In the genomic region with DNA sequence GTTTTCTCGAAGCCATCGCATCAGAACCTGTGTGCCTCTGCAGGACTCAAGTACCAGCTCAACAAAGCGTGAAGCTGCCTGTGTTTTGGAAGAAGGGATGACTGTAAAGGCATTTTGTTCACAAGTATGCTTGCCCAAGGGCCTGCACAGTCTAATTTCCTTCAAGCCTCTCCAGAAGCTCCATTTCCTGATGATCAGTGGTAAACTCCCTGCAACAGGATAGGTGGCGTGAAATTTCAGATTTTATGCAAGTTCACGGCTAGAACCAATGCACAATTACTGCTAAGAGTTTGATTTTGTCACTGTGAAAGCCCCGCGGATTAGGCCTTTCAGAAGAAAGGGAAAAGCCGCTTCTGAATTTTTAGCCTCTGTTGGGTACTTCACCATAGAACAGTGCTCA, we compare ENCODE assay signal across 35 cellular contexts.
"Had no signal": no experiment of that assay in that cellular context is flagged by ENCODE, and none has a peak within 500 bp of the region (broad histone marks: within the 10 kb centered on the region; RNA-seq: fewer than 3 reads in every experiment).

No MANE protein-coding gene starts in this region.

- H3K4me3 Mint-ChIP-seq: activated B cell treated with CpG ODN at 0.5 μM for 24 hours; activated CD4-positive, alpha-beta memory T cell treated with anti-CD3 and anti-CD28 coated beads for 36 hours; activated CD4-positive, alpha-beta T cell treated with anti-CD3 and anti-CD28 coated beads, Interleukin-2, amount 10 ng/mL, durations not matched to agents 24 days and 14 days; activated CD8-positive, alpha-beta T cell treated with anti-CD3 and anti-CD28 coated beads for 36 hours; activated naive CD4-positive, alpha-beta T cell treated with anti-CD3 and anti-CD28 coated beads for 36 hours; activated naive CD8-positive, alpha-beta T cell treated with anti-CD3 and anti-CD28 coated beads for 36 hours; activated T-cell treated with anti-CD3 and anti-CD28 coated beads, Interleukin-2, amount 50 U/mL, for 4 hours; activated T-cell treated with anti-CD3 and anti-CD28 coated beads, Interleukin-2, amount 50 U/mL, for 72 hours; activated T-helper 1 cell treated with anti-CD3 and anti-CD28 coated beads, Interleukin-12 subunit alpha, Interleukin-12 subunit beta, Interleukin-2, Interleukin-4 antibody, amounts not matched to agents 30 ng/mL and 10 ng/mL and 1 ng/mL, durations not matched to agents 14 hours and 24 hours and 36 hours; activated T-helper 17 cell treated with anti-CD3 and anti-CD28 coated beads, Interleukin-2, amount 50 U/mL, for 72 hours; T-helper 1 cell treated with Interleukin-12 subunit alpha and Interleukin-12 subunit beta and Interleukin-4 antibody, amounts not matched to agents 30 μg/mL and 1 μg/mL, for 36 hours; T-helper 2 cell treated with Interferon-gamma antibody and Interleukin-4, amounts not matched to agents 5 μg/mL and 100 μg/mL, for 36 hours had no signal

- ATAC-seq: activated CD8-positive, alpha-beta T cell treated with anti-CD3 and anti-CD28 coated beads for 36 hours; activated naive CD4-positive, alpha-beta T cell treated with anti-CD3 and anti-CD28 coated beads, Interleukin-2, amount 50 U/mL, for 72 hours; activated T-cell treated with anti-CD3 and anti-CD28 coated beads, Interleukin-2, amount 50 U/mL, for 4 hours; activated T-cell treated with anti-CD3 and anti-CD28 coated beads, Interleukin-2, amount 50 U/mL, for 72 hours; activated T-helper 17 cell treated with anti-CD3 and anti-CD28 coated beads, Interleukin-2, amount 50 U/mL, for 72 hours; body of pancreas had no signal

- H3K27ac Mint-ChIP-seq: activated B cell treated with CpG ODN at 0.5 μM for 24 hours; activated CD4-positive, alpha-beta memory T cell treated with anti-CD3 and anti-CD28 coated beads for 36 hours; activated CD4-positive, alpha-beta T cell treated with anti-CD3 and anti-CD28 coated beads, Interleukin-2, amount 10 ng/mL, durations not matched to agents 24 days and 14 days; activated CD8-positive, alpha-beta T cell treated with anti-CD3 and anti-CD28 coated beads for 36 hours; activated naive CD4-positive, alpha-beta T cell treated with anti-CD3 and anti-CD28 coated beads for 36 hours; activated naive CD4-positive, alpha-beta T cell treated with anti-CD3 and anti-CD28 coated beads, Interleukin-2, amount 50 U/mL, for 72 hours; activated naive CD8-positive, alpha-beta T cell treated with anti-CD3 and anti-CD28 coated beads for 36 hours; activated T-cell treated with anti-CD3 and anti-CD28 coated beads, Interleukin-2, amount 50 U/mL, for 72 hours; activated T-helper 1 cell treated with anti-CD3 and anti-CD28 coated beads, Interleukin-12 subunit alpha, Interleukin-12 subunit beta, Interleukin-2, Interleukin-4 antibody, amounts not matched to agents 30 ng/mL and 10 ng/mL and 1 ng/mL, durations not matched to agents 14 hours and 24 hours and 36 hours; activated T-helper 17 cell treated with anti-CD3 and anti-CD28 coated beads, Interleukin-2, amount 50 U/mL, for 72 hours; T-helper 1 cell treated with Interleukin-12 subunit alpha and Interleukin-12 subunit beta and Interleukin-4 antibody, amounts not matched to agents 30 μg/mL and 1 μg/mL, for 36 hours; T-helper 2 cell treated with Interferon-gamma antibody and Interleukin-4, amounts not matched to agents 5 μg/mL and 100 μg/mL, for 36 hours had no signal

- H3K9me3 ChIP-seq: adrenal gland, body of pancreas, breast epithelium had no signal

- H3K36me3 Mint-ChIP-seq: activated CD4-positive, alpha-beta memory T cell treated with anti-CD3 and anti-CD28 coated beads for 36 hours; activated naive CD4-positive, alpha-beta T cell treated with anti-CD3 and anti-CD28 coated beads, Interleukin-2, amount 50 U/mL, for 72 hours; activated naive CD8-positive, alpha-beta T cell treated with anti-CD3 and anti-CD28 coated beads for 36 hours had no signal

- H3K27me3 ChIP-seq: adrenal gland, body of pancreas, brain microvascular endothelial cell, breast epithelium had no signal

- DNase-seq: activated B cell treated with CpG ODN at 0.5 μM for 24 hours; activated CD4-positive, alpha-beta memory T cell treated with anti-CD3 and anti-CD28 coated beads for 36 hours; activated CD4-positive, alpha-beta T cell treated with anti-CD3 and anti-CD28 coated beads for 4 hours; activated CD4-positive, alpha-beta T cell treated with anti-CD3 and anti-CD28 coated beads, Interleukin-2, amount 50 U/mL, for 1 hour; activated CD4-positive, alpha-beta T cell treated with anti-CD3 and anti-CD28 coated beads, Interleukin-2, amount 50 U/mL, for 4 hours; activated CD4-positive, CD25-positive, alpha-beta regulatory T cell treated with anti-CD3 and anti-CD28 coated beads, Interleukin-2, amount 50 U/mL, for 72 hours; activated CD8-positive, alpha-beta memory T cell treated with anti-CD3 and anti-CD28 coated beads, Interleukin-2, amount 50 U/mL, for 4 hours; activated CD8-positive, alpha-beta T cell treated with anti-CD3 and anti-CD28 coated beads for 36 hours; activated effector memory CD4-positive, alpha-beta T cell treated with anti-CD3 and anti-CD28 coated beads, Interleukin-2, amount 50 U/mL, for 16 hours; activated gamma-delta T cell treated with Interleukin-2 at 50 U/mL for 16 hours; activated naive CD4-positive, alpha-beta T cell; activated naive CD4-positive, alpha-beta T cell treated with anti-CD3 and anti-CD28 coated beads for 36 hours; activated naive CD4-positive, alpha-beta T cell treated with anti-CD3 and anti-CD28 coated beads, Interleukin-2, amount 50 U/mL, for 16 hours; activated naive CD8-positive, alpha-beta T cell treated with anti-CD3 and anti-CD28 coated beads for 36 hours; activated T-cell treated with anti-CD3 and anti-CD28 coated beads for 4 hours; activated T-cell treated with anti-CD3 and anti-CD28 coated beads, Interleukin-2, amount 50 U/mL, for 1 hour; activated T-cell treated with anti-CD3 and anti-CD28 coated beads, Interleukin-2, amount 50 U/mL, for 4 hours; activated T-cell treated with anti-CD3 and anti-CD28 coated beads, Interleukin-2, amount 50 U/mL, for 72 hours; adrenal gland; amniotic stem cell; aorta; body of pancreas; brain microvascular endothelial cell; central memory CD4-positive, alpha-beta T cell; T-helper 1 cell; T-helper 2 cell; T-helper 9 cell had no signal

- H3K36me3 ChIP-seq: adrenal gland, brain microvascular endothelial cell, breast epithelium had no signal

- H3K4me1 ChIP-seq: adrenal gland, body of pancreas, breast epithelium had no signal

- H3K27me3 Mint-ChIP-seq: activated B cell treated with CpG ODN at 0.5 μM for 24 hours; activated naive CD8-positive, alpha-beta T cell treated with anti-CD3 and anti-CD28 coated beads for 36 hours had no signal

- H3K4me3 ChIP-seq: adrenal gland, body of pancreas, breast epithelium had no signal

- H3K9me3 Mint-ChIP-seq: activated B cell treated with CpG ODN at 0.5 μM for 24 hours; activated CD4-positive, alpha-beta memory T cell treated with anti-CD3 and anti-CD28 coated beads for 36 hours; activated CD4-positive, alpha-beta T cell treated with anti-CD3 and anti-CD28 coated beads, Interleukin-2, amount 10 ng/mL, durations not matched to agents 24 days and 14 days; activated CD8-positive, alpha-beta T cell treated with anti-CD3 and anti-CD28 coated beads for 36 hours; activated naive CD4-positive, alpha-beta T cell treated with anti-CD3 and anti-CD28 coated beads for 36 hours; activated naive CD8-positive, alpha-beta T cell treated with anti-CD3 and anti-CD28 coated beads for 36 hours; activated T-cell treated with anti-CD3 and anti-CD28 coated beads, Interleukin-2, amount 50 U/mL, for 4 hours; activated T-cell treated with anti-CD3 and anti-CD28 coated beads, Interleukin-2, amount 50 U/mL, for 72 hours; activated T-helper 1 cell treated with anti-CD3 and anti-CD28 coated beads, Interleukin-12 subunit alpha, Interleukin-12 subunit beta, Interleukin-2, Interleukin-4 antibody, amounts not matched to agents 30 ng/mL and 10 ng/mL and 1 ng/mL, durations not matched to agents 14 hours and 24 hours and 36 hours; activated T-helper 17 cell treated with anti-CD3 and anti-CD28 coated beads, Interleukin-2, amount 50 U/mL, for 72 hours; T-helper 1 cell treated with Interleukin-12 subunit alpha and Interleukin-12 subunit beta and Interleukin-4 antibody, amounts not matched to agents 30 μg/mL and 1 μg/mL, for 36 hours; T-helper 2 cell treated with Interferon-gamma antibody and Interleukin-4, amounts not matched to agents 5 μg/mL and 100 μg/mL, for 36 hours had no signal

- H3K27ac ChIP-seq: adrenal gland, body of pancreas, brain microvascular endothelial cell, breast epithelium, VCaP had no signal

- H3K4me1 Mint-ChIP-seq: activated B cell treated with CpG ODN at 0.5 μM for 24 hours; activated CD4-positive, alpha-beta T cell treated with anti-CD3 and anti-CD28 coated beads, Interleukin-2, amount 10 ng/mL, durations not matched to agents 24 days and 14 days; activated naive CD8-positive, alpha-beta T cell treated with anti-CD3 and anti-CD28 coated beads for 36 hours; activated T-helper 17 cell treated with anti-CD3 and anti-CD28 coated beads, Interleukin-2, amount 50 U/mL, for 72 hours had no signal
